ENCODE assay signal across 21 cellular contexts in the genomic region with DNA sequence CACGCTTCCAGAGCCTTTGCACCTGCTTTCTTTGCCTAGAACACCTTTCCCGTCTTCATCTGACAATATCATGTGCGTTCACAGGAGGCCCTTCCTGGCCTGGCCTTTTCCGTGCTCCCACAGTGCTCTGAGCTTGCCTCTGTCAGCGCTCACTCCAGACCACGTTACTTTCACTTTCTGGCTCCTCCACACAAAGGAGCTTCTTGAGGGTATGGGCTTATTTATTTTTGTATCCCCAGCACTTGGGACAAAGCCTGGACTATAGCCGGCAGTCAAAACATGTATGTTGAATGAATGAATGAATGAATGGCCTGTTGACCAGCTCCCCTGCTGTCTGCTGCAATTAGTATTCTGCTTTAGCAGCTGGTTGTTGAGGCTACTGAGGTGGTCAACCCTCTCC. TPM values are rescaled to one million over a fixed set of nuclear protein-coding genes. Genes with fewer than 3 reads are reported as not detected.
DNase-seq lines count a peak whose midpoint lies in the region; FAIRE-seq and TF ChIP-seq lines count a peak whose summit lies in the region.
"Had no signal": no experiment of that assay in that cellular context is flagged by ENCODE, and none has a peak within 500 bp of the region (broad histone marks: within the 10 kb centered on the region; RNA-seq: fewer than 3 reads in every experiment).

No MANE protein-coding gene starts in this region.

- H3K27me3 ChIP-seq in astrocyte (ENCODE audit: insufficient read depth, low read length) (peaks cover 7% of the 10 kb centered on the region), rectal smooth muscle tissue (ENCODE audit: control insufficient read depth, insufficient read depth, low read length) (peaks cover 20% of the 10 kb centered on the region), tibial artery (peaks cover 0 to 28% of the 10 kb centered on the region in 2 donors), Caco-2 (replicated peaks; ENCODE audit: control insufficient read depth, insufficient read depth, low read length) (no peaks in the 10 kb centered on the region)

- DNase-seq in HFFc6: no peak
- peak; percentile 23 for DNase-seq in astrocyte (ENCODE audit: low read depth)
- peak; percentile 68 for DNase-seq in foreskin melanocyte
- DNase-seq in stimulated activated CD8-positive, alpha-beta memory T cell treated with anti-CD3 and anti-CD28 coated beads, Interleukin-4, amount 100 ng/mL, for 48 hours: no peak
- DNase-seq in frontal cortex (ENCODE audit: low spot score in 2 of 2): no peak
- no peak for DNase-seq in tibial artery
- DNase-seq in Caco-2: no peak
- DNase-seq: activated CD8-positive, alpha-beta T cell treated with anti-CD3 and anti-CD28 coated beads, Interleukin-2, amount 10 ng/mL, durations not matched to agents 7 days and 5 days; C1 segment of cervical spinal cord; endodermal cell; GF-D8; naive thymus-derived CD4-positive, alpha-beta T cell; NCI-H187 treated with DMSO at 0.1 percent for 48 hours; NCI-H524 treated with DMSO at 0.1 percent for 48 hours; stimulated activated CD4-positive, alpha-beta T cell treated with anti-CD3 and anti-CD28 coated beads, Interleukin-4, amount 100 ng/mL, for 1 hour; T1000 had no signal

- H3K36me3 Mint-ChIP-seq in HFFc6 (ENCODE audit: low read depth): no peaks in the 10 kb centered on the region
- H3K36me3 Mint-ChIP-seq in astrocyte (ENCODE audit: low read depth, unreplicated experiment): peaks cover 8% of the 10 kb centered on the region
- peaks cover 34% of the 10 kb centered on the region for H3K36me3 Mint-ChIP-seq in Caco-2 (ENCODE audit: insufficient read depth, unreplicated experiment)

- H3K27ac Mint-ChIP-seq in HFFc6: no peak overlapping the region
- no peak overlapping the region for H3K27ac Mint-ChIP-seq in astrocyte (ENCODE audit: unreplicated experiment)
- no peak overlapping the region for H3K27ac Mint-ChIP-seq in Caco-2 (ENCODE audit: unreplicated experiment)
- H3K27ac Mint-ChIP-seq: activated CD8-positive, alpha-beta T cell treated with anti-CD3 and anti-CD28 coated beads, Interleukin-2, amount 10 ng/mL, durations not matched to agents 7 days and 5 days; activated T-helper 2 cell treated with anti-CD3 and anti-CD28 coated beads, Interferon-gamma antibody, Interleukin-2, Interleukin-4, amounts not matched to agents 10 μg/mL and 5 μg/mL and 100 μg/mL, durations not matched to agents 14 hours and 24 hours and 36 hours; endodermal cell; naive thymus-derived CD4-positive, alpha-beta T cell had no signal

- H3K9me3 Mint-ChIP-seq in HFFc6 (no peaks in the 10 kb centered on the region), astrocyte (ENCODE audit: unreplicated experiment) (peaks cover 1% of the 10 kb centered on the region), Caco-2 (ENCODE audit: unreplicated experiment) (no peaks in the 10 kb centered on the region)
- H3K9me3 Mint-ChIP-seq: activated T-helper 2 cell treated with anti-CD3 and anti-CD28 coated beads, Interferon-gamma antibody, Interleukin-2, Interleukin-4, amounts not matched to agents 10 μg/mL and 5 μg/mL and 100 μg/mL, durations not matched to agents 14 hours and 24 hours and 36 hours; endodermal cell had no signal

- BruUV-seq in Caco-2 (replicated peaks; lab: Mats Ljungman, UMichigan): no TSS peak

- POLR2A ChIA-PET in Caco-2 (lab: Charles Lee): no interaction called here

- no peaks in the 10 kb centered on the region for H3K79me2 ChIP-seq in astrocyte (ENCODE audit: insufficient read depth, low read length)

- H3K4me3 ChIP-seq in astrocyte (ENCODE audit: insufficient read depth, low read depth, low read length) (no peak overlapping the region), rectal smooth muscle tissue (ENCODE audit: low read length) (peak overlapping the region; percentile 43), tibial artery (peak overlapping the region in 1 of 2 donors; percentile 4), Caco-2 (ENCODE audit: low read depth, low read length) (no peak overlapping the region)

- H3K36me3 ChIP-seq in astrocyte (ENCODE audit: insufficient read depth, low read length) (no peaks in the 10 kb centered on the region), rectal smooth muscle tissue (ENCODE audit: control insufficient read depth, insufficient read depth, low read length) (no peaks in the 10 kb centered on the region), tibial artery (peaks cover 0 to 17% (median 6%) of the 10 kb centered on the region in 3 donors), Caco-2 (ENCODE audit: control insufficient read depth, insufficient read depth, low read length) (peaks cover 1% of the 10 kb centered on the region; the same call in 1 of the 2 replicates)

- CTCF ChIA-PET in Caco-2 (lab: Charles Lee): interaction anchor here (1.1 kb wide), 1 partner anchor 72 kb away, joined by 3 read pairs; a partner anchor contains a TSS

- H3K4me3 Mint-ChIP-seq in HFFc6 (peak overlapping the region; percentile 30; the same call in 1 of the 2 replicates), astrocyte (ENCODE audit: unreplicated experiment) (no peak overlapping the region), Caco-2 (ENCODE audit: unreplicated experiment) (no peak overlapping the region)
- H3K4me3 Mint-ChIP-seq: activated CD8-positive, alpha-beta T cell treated with anti-CD3 and anti-CD28 coated beads, Interleukin-2, amount 10 ng/mL, durations not matched to agents 7 days and 5 days; endodermal cell had no signal

- H3K27ac ChIP-seq in astrocyte (ENCODE audit: low read depth, low read length): no peak overlapping the region
- no peak overlapping the region for H3K27ac ChIP-seq in rectal smooth muscle tissue (ENCODE audit: low read depth, low read length)
- no peak overlapping the region for H3K27ac ChIP-seq in tibial artery

- peaks cover 3% of the 10 kb centered on the region for H3K4me1 ChIP-seq in astrocyte (ENCODE audit: insufficient read depth, low read length)
- peaks cover 4% of the 10 kb centered on the region for H3K4me1 ChIP-seq in rectal smooth muscle tissue (ENCODE audit: control insufficient read depth, insufficient read depth, low read length)
- H3K4me1 ChIP-seq in tibial artery: peaks cover 0 to 14% (median 10%) of the 10 kb centered on the region in 4 donors
- H3K4me1 ChIP-seq in Caco-2: no peaks in the 10 kb centered on the region

- H3K9ac ChIP-seq in astrocyte (ENCODE audit: low read length) (no peak overlapping the region), rectal smooth muscle tissue (ENCODE audit: low read length) (no peak overlapping the region)

- H3K27me3 Mint-ChIP-seq in HFFc6 (ENCODE audit: insufficient read depth) (peaks cover 20% of the 10 kb centered on the region), astrocyte (ENCODE audit: low read depth, unreplicated experiment) (peaks cover 44% of the 10 kb centered on the region), Caco-2 (ENCODE audit: insufficient read depth, unreplicated experiment) (peaks cover 25% of the 10 kb centered on the region)

- intact Hi-C loops in tibial artery (cut with DNase I; ENCODE audit: low total_unique reads) (no loop called here), Caco-2 (cut with micrococcal nuclease; ENCODE audit: unreplicated experiment) (no loop called here)

- no peak for TF ChIP-seq CTCF in HFFc6 (IDR thresholded peaks at IDR 0.05)
- no peak for TF ChIP-seq CTCF in astrocyte (IDR thresholded peaks at IDR 0.05; ENCODE audit: insufficient read depth, low read depth, low read length)
- TF ChIP-seq CTCF in tibial artery (IDR thresholded peaks at IDR 0.05): no peak
- no peak for TF ChIP-seq CTCF in Caco-2 (IDR thresholded peaks at IDR 0.05; ENCODE audit: insufficient read depth in 1 of 2, low read depth in 1 of 2, low read length in 1 of 2, severe bottlenecking in 1 of 2, unreplicated experiment in 1 of 2)

- H3K4me1 Mint-ChIP-seq in HFFc6 (ENCODE audit: low read depth) (peaks cover 17% of the 10 kb centered on the region), astrocyte (ENCODE audit: low read depth, unreplicated experiment) (peaks cover 5% of the 10 kb centered on the region), Caco-2 (ENCODE audit: low read depth, unreplicated experiment) (peaks cover 6% of the 10 kb centered on the region)

- H3K9me3 ChIP-seq in astrocyte (ENCODE audit: insufficient read depth, low read depth, low read length): no peaks in the 10 kb centered on the region
- H3K9me3 ChIP-seq in tibial artery: no peaks in the 10 kb centered on the region
- no peaks in the 10 kb centered on the region for H3K9me3 ChIP-seq in Caco-2

- H4K20me1 ChIP-seq in astrocyte (ENCODE audit: insufficient read depth, low read length): no peaks in the 10 kb centered on the region

- peak overlapping the region; percentile 45 for H3K4me2 ChIP-seq in astrocyte (ENCODE audit: low read length)

- no peak for FAIRE-seq in astrocyte (lab: Jason Lieb, UNC)
- FAIRE-seq in frontal cortex (lab: Jason Lieb, UNC): no peak
- FAIRE-seq: keratinocyte had no signal

- H2AFZ ChIP-seq in astrocyte (ENCODE audit: low read depth, low read length): no peak overlapping the region

RNA-seq across cellular contexts. Expression of a gene that starts 11.1 kb away (rescaled TPM):
- total RNA-seq in HFFc6 (2021; fragmentation: NEBNext Ultra II Directional; extraction: Animal tissue kit (Norgen Biotek cat#: 25700)): under 1 TPM in 4 of 6 experiments, not detected in 2; 0.13 to 0.46 (median 0.41) TPM
- total RNA-seq in astrocyte: 0.14 TPM in 1 of 2 replicates, not detected in the other
- total RNA-seq in frontal cortex: not detected
- total RNA-seq in Caco-2 (2022): not detected in 2 replicates
- total RNA-seq: activated CD8-positive, alpha-beta T cell treated with anti-CD3 and anti-CD28 coated beads, Interleukin-2, amount 10 ng/mL, durations not matched to agents 7 days and 5 days; activated T-helper 2 cell treated with anti-CD3 and anti-CD28 coated beads, Interferon-gamma antibody, Interleukin-2, Interleukin-4, amounts not matched to agents 10 μg/mL and 5 μg/mL and 100 μg/mL, durations not matched to agents 14 hours and 24 hours and 36 hours; endodermal cell; naive thymus-derived CD4-positive, alpha-beta T cell; renal cortical epithelial cell; ureter had no signal

RNA-seq across cellular contexts. Expression of a gene that starts 38.0 kb away (rescaled TPM):
- total RNA-seq in HFFc6 (2021; fragmentation: NEBNext Ultra II Directional; extraction: Animal tissue kit (Norgen Biotek cat#: 25700)): 10 to 100 TPM in 4 of 6 experiments, 1 to 10 TPM in 2; 3.2 to 23.6 (median 20.2) TPM
- 8.5 and 17.3 TPM in 2 replicates for total RNA-seq in astrocyte
- 0.41 TPM for total RNA-seq in frontal cortex
- total RNA-seq in Caco-2 (2022): 0.18 and 0.39 TPM in 2 replicates

Comparison
In these comparisons a context has a peak if more than half of its experiments do, and no peak if none do; other contexts are left out.
1. DNase-seq: peak in astrocyte (single experiment) and foreskin melanocyte (single experiment); none in HFFc6 (single experiment), stimulated activated CD8-positive, alpha-beta memory T cell treated with anti-CD3 and anti-CD28 coated beads, Interleukin-4, amount 100 ng/mL, for 48 hours (single experiment), frontal cortex (0 of 2), tibial artery (0 of 2) and Caco-2 (0 of 2).